ENCODE assay signal across 14 cellular contexts in the genomic region with DNA sequence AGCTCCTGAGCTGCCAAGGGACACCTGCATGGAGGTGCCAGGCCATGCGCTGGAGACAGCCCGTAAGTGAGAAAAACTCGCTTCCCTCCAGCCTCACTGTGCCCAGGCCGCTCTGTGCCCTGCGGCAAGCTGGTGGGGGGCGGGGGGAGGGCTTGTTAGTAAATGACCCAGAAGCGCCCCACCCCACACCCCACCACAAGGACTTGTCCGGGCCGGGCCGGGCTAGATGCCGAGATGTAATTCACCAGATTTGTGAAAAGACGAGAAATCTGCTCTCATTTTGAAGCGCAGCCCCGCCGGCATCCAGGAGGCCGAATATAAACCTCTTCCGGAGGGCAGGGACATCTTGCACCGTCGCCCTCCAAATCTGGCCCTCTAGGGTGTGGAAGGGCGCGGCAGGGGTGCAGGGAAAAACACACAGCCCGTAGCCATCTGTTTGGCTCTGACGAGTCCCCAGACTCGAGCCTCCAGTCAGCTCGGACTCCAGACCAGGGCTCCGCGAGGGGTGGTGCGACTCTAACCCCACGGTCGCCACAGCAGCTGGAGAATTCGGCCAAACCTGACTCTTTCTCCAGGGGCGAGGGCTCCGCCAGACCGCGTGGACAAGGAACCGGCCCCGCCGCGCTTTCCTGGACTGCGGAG. TPM values are rescaled to one million over a fixed set of nuclear protein-coding genes. Genes with fewer than 3 reads are reported as not detected.
"Had no signal": no experiment of that assay in that cellular context is flagged by ENCODE, and none has a peak within 500 bp of the region (broad histone marks: within the 10 kb centered on the region; RNA-seq: fewer than 3 reads in every experiment).

No MANE protein-coding gene starts in this region.

- H3K36me3 ChIP-seq: ovary, tibial artery, vagina had no signal

- H3K4me3 ChIP-seq: ovary, tibial artery, vagina had no signal

- H3K9me3 ChIP-seq: ovary, vagina had no signal

- ATAC-seq: activated CD4-positive, CD25-positive, alpha-beta regulatory T cell treated with anti-CD3 and anti-CD28 coated beads, Interleukin-2, amount 50 U/mL, for 24 hours; activated CD8-positive, alpha-beta memory T cell treated with anti-CD3 and anti-CD28 coated beads, Interleukin-2, amount 10 ng/mL, durations not matched to agents 7 days and 5 days; esophagus mucosa; left colon had no signal

- H3K27ac ChIP-seq: ovary, tibial artery, vagina had no signal

- DNase-seq: activated CD4-positive, alpha-beta T cell treated with anti-CD3 and anti-CD28 coated beads, Interleukin-2, amount 50 U/mL, for 48 hours; activated CD8-positive, alpha-beta memory T cell treated with anti-CD3 and anti-CD28 coated beads, Interleukin-2, amount 10 ng/mL, durations not matched to agents 7 days and 5 days; activated gamma-delta T cell; activated naive CD8-positive, alpha-beta T cell treated with anti-CD3 and anti-CD28 coated beads, Interleukin-2, amount 10 ng/mL, durations not matched to agents 7 days and 5 days; activated T-cell treated with anti-CD3 and anti-CD28 coated beads, Interleukin-2, amount 50 U/mL, for 4 hours; anterior cingulate cortex; glutamatergic neuron; left colon; ovary; small intestine; tibial artery had no signal

RNA-seq across cellular contexts. Expression of a gene that starts 14.8 kb away (rescaled TPM):
- polyA plus RNA-seq: ovary had no signal
